ENCODE assay signal across 21 cellular contexts in the genomic region with DNA sequence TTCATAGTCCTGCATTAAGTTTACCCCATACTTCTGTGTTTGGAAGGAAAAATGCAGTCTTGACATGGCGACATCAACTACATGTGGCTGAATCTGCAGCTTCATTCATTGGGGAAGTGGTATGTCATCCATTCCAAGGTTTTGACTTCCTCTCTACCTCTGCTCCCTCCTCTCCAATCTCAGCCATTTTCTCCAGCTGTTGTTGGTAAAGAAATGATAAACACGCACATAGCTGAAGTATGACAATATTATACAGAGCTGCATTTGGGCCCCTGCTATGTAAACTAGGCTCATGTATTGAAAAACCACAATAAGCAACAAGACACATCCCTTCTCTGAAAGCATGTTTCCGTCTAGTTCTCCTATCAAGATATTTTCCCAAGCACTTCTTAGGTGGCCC. TPM values are rescaled to one million over a fixed set of nuclear protein-coding genes. Genes with fewer than 3 reads are reported as not detected.
A peak's percentile ranks its signal among the peaks of the same experiment; 100 is the strongest.
DNase-seq lines count a peak whose midpoint lies in the region; ATAC-seq and TF ChIP-seq lines count a peak whose summit lies in the region.
"Had no signal": no experiment of that assay in that cellular context is flagged by ENCODE, and none has a peak within 500 bp of the region (broad histone marks: within the 10 kb centered on the region; RNA-seq: fewer than 3 reads in every experiment).

No MANE protein-coding gene starts in this region.

- no peaks in the 10 kb centered on the region for H3K36me3 ChIP-seq in lower lobe of right lung

- TF ChIP-seq CTCF in AG10803 (conservative IDR thresholded peaks at IDR 0.05; ENCODE audit: low read length), result no peak
- no peak for TF ChIP-seq CTCF in choroid plexus epithelial cell (conservative IDR thresholded peaks at IDR 0.05; ENCODE audit: low read depth, low read length)
- TF ChIP-seq CTCF in lower lobe of right lung (IDR thresholded peaks at IDR 0.05), result no peak

- no peaks in the 10 kb centered on the region for H3K27me3 ChIP-seq in lower lobe of right lung (ENCODE audit: low read depth)
- H3K27me3 ChIP-seq: testis had no signal

- peaks cover 56% of the 10 kb centered on the region for H3K4me1 ChIP-seq in lower lobe of right lung

- ATAC-seq in lower lobe of right lung (no peak), left ventricle myocardium superior (no peak)
- ATAC-seq: activated CD8-positive, alpha-beta memory T cell treated with anti-CD3 and anti-CD28 coated beads, Interleukin-2, amount 10 ng/mL, durations not matched to agents 7 days and 5 days; natural killer cell treated with Interleukin-12 subunit alpha and Interleukin-12 subunit beta and Interleukin-15 and Interleukin-18, amount 100 ng/mL, for 72 hours; stimulated activated naive B cell treated with anti-CD40 and anti-IgM and Interleukin-4, amounts not matched to agents 10 μg/mL and 1 μg/mL and 100 μg/mL, for 72 hours; T-cell had no signal

- no peak overlapping the region for H3K4me3 ChIP-seq in AG10803 (ENCODE audit: low read length)
- no peak overlapping the region for H3K4me3 ChIP-seq in Jurkat, Clone E6-1 (ENCODE audit: low read length)
- H3K4me3 ChIP-seq in choroid plexus epithelial cell (ENCODE audit: low read depth, low read length), result no peak overlapping the region
- no peak overlapping the region for H3K4me3 ChIP-seq in lower lobe of right lung
- H3K4me3 ChIP-seq: testis had no signal

- intact Hi-C loops in lower lobe of right lung (cut with DNase I), result no loop called here
- intact Hi-C loops in left ventricle myocardium superior (cut with micrococcal nuclease), result no loop called here

- DNase-seq in AG10803 (ENCODE audit: low read depth) (peak; percentile 78), choroid plexus epithelial cell (ENCODE audit: low read depth) (peak; percentile 71), lower lobe of right lung (no peak), NCI-H446 treated with DMSO at 0.1 percent for 48 hours (lab: John Stamatoyannopoulos, UW) (no peak), T-helper 1 cell (no peak), left ventricle myocardium superior (no peak)
- peak; percentile 31 for DNase-seq in Jurkat, Clone E6-1 (ENCODE audit: low read depth, low spot score)
- DNase-seq in stimulated activated CD4-positive, alpha-beta T cell treated with anti-CD3 and anti-CD28 coated beads, Interleukin-2, amount 100 ng/mL, for 48 hours, result no peak
- DNase-seq: activated CD4-positive, alpha-beta T cell treated with anti-CD3 and anti-CD28 coated beads, Interleukin-2, amount 10 ng/mL, durations not matched to agents 24 days and 14 days; activated CD8-positive, alpha-beta memory T cell treated with anti-CD3 and anti-CD28 coated beads, Interleukin-2, amount 10 ng/mL, durations not matched to agents 7 days and 5 days; activated naive CD8-positive, alpha-beta T cell treated with anti-CD3 and anti-CD28 coated beads, Interleukin-2, amount 10 ng/mL, durations not matched to agents 7 days and 5 days; CD4-positive, CD25-positive, alpha-beta regulatory T cell; cortex of kidney; GOT3; left cardiac atrium; NCI-H1417 treated with DMSO at 0.1 percent for 48 hours; NCI-H69; stimulated activated naive B cell treated with anti-CD40 and anti-IgM and Interleukin-4, amounts not matched to agents 10 μg/mL and 1 μg/mL and 100 μg/mL, for 72 hours; T-cell had no signal

- peak overlapping the region; percentile 19 for H3K27ac ChIP-seq in lower lobe of right lung

- H3K9me3 ChIP-seq in lower lobe of right lung, result no peaks in the 10 kb centered on the region
- H3K9me3 ChIP-seq: testis had no signal

RNA-seq across cellular contexts. Expression of gene NEDD9, which starts 39.2 kb away (rescaled TPM):
- 5.3 TPM for polyA plus RNA-seq in Jurkat, Clone E6-1 (2012; ENCODE audit: insufficient read depth, insufficient read length)
- 127 TPM for total RNA-seq in lower lobe of right lung
- total RNA-seq in left ventricle myocardium superior, result 31.1 TPM

Comparison
In these comparisons a context has a peak if more than half of its experiments do, and no peak if none do; other contexts are left out.
1. DNase-seq: peak in AG10803 (single experiment), Jurkat, Clone E6-1 (single experiment) and choroid plexus epithelial cell (single experiment); none in lower lobe of right lung (single experiment), stimulated activated CD4-positive, alpha-beta T cell treated with anti-CD3 and anti-CD28 coated beads, Interleukin-2, amount 100 ng/mL, for 48 hours (0 of 2), NCI-H446 treated with DMSO at 0.1 percent for 48 hours (single experiment), T-helper 1 cell (0 of 5) and left ventricle myocardium superior (single experiment).